Comparison of ENCODE assay signal across 26 cellular contexts in the genomic region with DNA sequence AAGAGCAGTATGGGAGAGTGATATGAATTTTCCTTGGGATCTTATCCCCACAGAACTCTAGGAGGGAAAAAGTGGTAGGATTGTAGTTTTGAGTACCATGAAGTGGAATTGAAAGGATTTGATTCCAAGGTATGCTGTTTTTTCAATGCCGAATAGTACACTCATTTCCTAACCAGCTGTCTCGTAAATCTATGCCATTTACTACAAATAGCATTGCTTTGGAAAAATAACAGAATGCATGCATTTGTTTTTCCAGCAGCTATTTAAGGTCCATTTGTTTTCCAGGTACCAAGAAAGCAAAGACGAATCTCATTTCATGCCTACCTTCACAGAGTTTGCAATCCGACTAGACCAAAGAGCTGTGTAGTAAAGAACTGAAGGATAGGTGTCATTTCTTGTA.
"Had no signal": no experiment of that assay in that cellular context is flagged by ENCODE, and none has a peak within 500 bp of the region (broad histone marks: within the 10 kb centered on the region; RNA-seq: fewer than 3 reads in every experiment).

No MANE protein-coding gene starts in this region.

- H3K27ac ChIP-seq: gastrocnemius medialis, lower lobe of right lung, neutrophil, pancreas, right lobe of liver, testis, tibial artery had no signal

- ATAC-seq: esophagus mucosa; gastrocnemius medialis; left ventricle myocardium superior; lower lobe of right lung; mucosa of descending colon; natural killer cell treated with Interleukin-12 subunit alpha and Interleukin-12 subunit beta and Interleukin-15 and Interleukin-18, amount 100 ng/mL, for 72 hours; pancreas; right lobe of liver had no signal

- H3K27me3 Mint-ChIP-seq: naive B cell; natural killer cell treated with Interleukin-12 subunit alpha and Interleukin-12 subunit beta and Interleukin-15 and Interleukin-18, amount 100 ng/mL, for 72 hours; type B pancreatic cell had no signal

- H3K4me1 ChIP-seq: lower lobe of right lung, testis had no signal

- H3K4me3 Mint-ChIP-seq: mesothelial cell of epicardium; naive B cell; natural killer cell treated with Interleukin-12 subunit alpha and Interleukin-12 subunit beta and Interleukin-15 and Interleukin-18, amount 100 ng/mL, for 72 hours; neural crest cell; type B pancreatic cell had no signal

- H3K9me3 Mint-ChIP-seq: mesothelial cell of epicardium; naive B cell; natural killer cell treated with Interleukin-12 subunit alpha and Interleukin-12 subunit beta and Interleukin-15 and Interleukin-18, amount 100 ng/mL, for 72 hours; neural crest cell; type B pancreatic cell had no signal

- H3K9me3 ChIP-seq: gastrocnemius medialis, lower lobe of right lung, mucosa of descending colon, neutrophil, pancreas, right lobe of liver, testis, tibial artery had no signal

- H3K36me3 Mint-ChIP-seq: naive B cell had no signal

- H3K36me3 ChIP-seq: gastrocnemius medialis, lower lobe of right lung, pancreas, right lobe of liver, tibial artery had no signal

- H3K4me3 ChIP-seq: dorsolateral prefrontal cortex, gastrocnemius medialis, lower lobe of right lung, mucosa of descending colon, pancreas, right lobe of liver, testis, tibial artery had no signal

- DNase-seq: dorsolateral prefrontal cortex; effector CD4-positive, alpha-beta T cell; foreskin fibroblast; gastrocnemius medialis; head of caudate nucleus; left ventricle myocardium superior; lower lobe of right lung; mesenchymal stem cell; mucosa of descending colon; naive B cell; pancreas; retina; right lobe of liver; small intestine; stimulated activated CD4-positive, alpha-beta T cell treated with anti-CD3 and anti-CD28 coated beads, Interleukin-15, amount 100 ng/mL, for 24 hours; stimulated activated CD4-positive, alpha-beta T cell treated with anti-CD3 and anti-CD28 coated beads, Interleukin-2, amount 100 ng/mL, for 48 hours; stimulated activated naive CD4-positive, alpha-beta T cell; substantia nigra; testis; tibial artery had no signal

- H3K27ac Mint-ChIP-seq: mesothelial cell of epicardium; natural killer cell treated with Interleukin-12 subunit alpha and Interleukin-12 subunit beta and Interleukin-15 and Interleukin-18, amount 100 ng/mL, for 72 hours; type B pancreatic cell had no signal

- H3K27me3 ChIP-seq: dorsolateral prefrontal cortex, gastrocnemius medialis, neutrophil, pancreas, right lobe of liver, testis, tibial artery had no signal
